ENCODE assay signal across 27 cellular contexts in genomic region chr5:116964438-116964837, GRCh38.
"Had no signal": no experiment of that assay in that cellular context is flagged by ENCODE, and none has a peak within 500 bp of the region (broad histone marks: within the 10 kb centered on the region; RNA-seq: fewer than 3 reads in every experiment).

No MANE protein-coding gene starts in this region.

- DNase-seq: activated B cell treated with CpG ODN at 0.5 μM for 24 hours; activated CD4-positive, alpha-beta T cell treated with anti-CD3 and anti-CD28 coated beads for 48 hours; activated CD4-positive, alpha-beta T cell treated with anti-CD3 and anti-CD28 coated beads, Interleukin-2, amount 50 U/mL, for 1 hour; activated CD4-positive, alpha-beta T cell treated with anti-CD3 and anti-CD28 coated beads, Interleukin-2, amount 50 U/mL, for 48 hours; activated CD8-positive, alpha-beta memory T cell treated with anti-CD3 and anti-CD28 coated beads for 24 hours; activated CD8-positive, alpha-beta T cell treated with anti-CD3 and anti-CD28 coated beads for 36 hours; activated effector memory CD4-positive, alpha-beta T cell treated with Interleukin-2 at 50 U/mL for 16 hours; activated gamma-delta T cell treated with Interleukin-2 at 50 U/mL for 16 hours; activated naive CD4-positive, alpha-beta T cell treated with anti-CD3 and anti-CD28 coated beads, Interleukin-2, amount 50 U/mL, for 16 hours; activated naive CD4-positive, alpha-beta T cell treated with Interleukin-2 at 50 U/mL for 16 hours; activated T-cell treated with anti-CD3 and anti-CD28 coated beads, Interleukin-2, amount 50 U/mL, for 4 hours; amniotic stem cell; aorta; body of pancreas; dorsolateral prefrontal cortex; effector memory CD4-positive, alpha-beta T cell; endodermal cell; foreskin fibroblast; glutamatergic neuron; heart left ventricle; T-helper 1 cell; T-helper 17 cell; T1000; WERI-Rb-1 had no signal

- ATAC-seq: activated CD4-positive, CD25-positive, alpha-beta regulatory T cell treated with anti-CD3 and anti-CD28 coated beads, Interleukin-2, amount 50 U/mL, for 24 hours; activated CD8-positive, alpha-beta T cell treated with anti-CD3 and anti-CD28 coated beads for 36 hours; activated T-cell treated with anti-CD3 and anti-CD28 coated beads, Interleukin-2, amount 50 U/mL, for 4 hours; activated T-helper 17 cell treated with anti-CD3 and anti-CD28 coated beads, Interleukin-2, amount 50 U/mL, for 72 hours; body of pancreas; esophagus mucosa; heart left ventricle; T-helper 17 cell had no signal
